Comparison of ENCODE assay signal across 1 cellular context in the genomic region with DNA sequence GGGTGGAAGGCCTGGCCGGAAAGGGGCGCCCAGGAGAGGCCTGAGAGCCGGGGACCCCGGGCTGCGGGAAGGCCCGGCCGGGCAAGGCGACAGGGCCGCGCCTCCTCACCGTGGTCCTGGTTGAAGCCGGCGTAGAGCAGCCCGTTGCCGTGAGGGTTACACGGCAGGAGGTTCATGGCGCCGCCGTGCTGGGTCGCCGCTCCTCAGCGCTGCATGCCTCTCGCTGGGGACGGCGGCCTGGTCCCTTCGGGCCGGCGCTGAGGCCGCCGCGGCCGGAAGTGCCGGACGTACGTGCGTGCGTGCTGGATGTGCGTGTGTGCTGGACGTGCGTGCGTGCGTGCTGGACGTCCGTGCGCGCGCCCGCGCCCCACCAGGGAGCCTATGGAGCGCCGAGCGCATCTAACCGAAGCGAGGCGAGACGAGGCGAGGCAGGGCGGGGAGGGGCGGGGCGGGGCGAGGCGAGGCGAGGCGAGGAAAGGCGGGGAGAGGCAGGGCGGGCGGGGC.
A peak's percentile ranks its signal among the peaks of the same experiment; 100 is the strongest.
TF ChIP-seq lines count a peak whose summit lies in the region.

Gene WDR45B, minus strand, starts transcription at position 280 of the 504 bp plus-strand sequence. Its CDS starts 104 bp downstream, at position 176.

TF ChIP-seq in HepG2, 621 proteins besides CTCF, POLR2A, EP300 and RAD21 (continued from another document and continues in another):
- TF ChIP-seq ZNF770 (CRISPR knock-in tag; IDR thresholded peaks at IDR 0.05) (0 out of 2 replicates have a peak, but pooled peaks have one; percentile 19), ZNF556 (CRISPR knock-in tag; IDR thresholded peaks at IDR 0.05; ENCODE audit: borderline replicate concordance) (no peak; the same call in 1 of the 2 replicates), ATF7-NPFF (CRISPR knock-in tag; IDR thresholded peaks at IDR 0.05; ENCODE audit: low read depth) (peak; percentile 93), CBFB (CRISPR knock-in tag; IDR thresholded peaks at IDR 0.05) (peak; percentile 82; the same call in 1 of the 2 replicates), KMT2A (CRISPR knock-in tag; IDR thresholded peaks at IDR 0.05) (peak; percentile 85), ZNF660 (CRISPR knock-in tag; IDR thresholded peaks at IDR 0.05; ENCODE audit: borderline replicate concordance, low read depth) (no peak), ZNF451 (CRISPR knock-in tag; IDR thresholded peaks at IDR 0.05) (peak; percentile 76; the same call in 1 of the 2 replicates), ZSCAN22 (CRISPR knock-in tag; IDR thresholded peaks at IDR 0.05) (no peak), ZNF546 (CRISPR knock-in tag; conservative IDR thresholded peaks at IDR 0.05) (no peak; the same call in 1 of the 2 replicates), ASH2L (IDR thresholded peaks at IDR 0.05; ENCODE audit: insufficient read length, low read depth, low read length) (peak; percentile 75), TCF7 (IDR thresholded peaks at IDR 0.05; ENCODE audit: low read depth) (no peak), NFKB2 (CRISPR knock-in tag; IDR thresholded peaks at IDR 0.05; ENCODE audit: borderline replicate concordance) (peak; percentile 52; the same call in 1 of the 2 replicates), POGZ (CRISPR knock-in tag; IDR thresholded peaks at IDR 0.05) (peak; percentile 74; the same call in 1 of the 2 replicates), ZBTB8A (CRISPR knock-in tag; IDR thresholded peaks at IDR 0.05; ENCODE audit: borderline replicate concordance, low read depth) (no peak), FOXK1 (CRISPR knock-in tag; IDR thresholded peaks at IDR 0.05; ENCODE audit: borderline replicate concordance, low read depth) (peak; percentile 87; the same call in 1 of the 2 replicates), CCAR2 (optimal IDR thresholded peaks at IDR 0.05; ENCODE audit: low read depth, low read length) (no peak), GFI1 (CRISPR knock-in tag; IDR thresholded peaks at IDR 0.05; ENCODE audit: borderline replicate concordance) (no peak), ZNF142 (CRISPR knock-in tag; IDR thresholded peaks at IDR 0.05) (no peak; the same call in none of the 2 replicates), BCL3 (CRISPR knock-in tag; IDR thresholded peaks at IDR 0.05) (peak; percentile 92), ZNF788 (CRISPR knock-in tag; IDR thresholded peaks at IDR 0.05; ENCODE audit: borderline replicate concordance) (peak; percentile 95), ZSCAN20 (CRISPR knock-in tag; IDR thresholded peaks at IDR 0.05; ENCODE audit: borderline replicate concordance) (no peak; the same call in 1 of the 2 replicates), CREB1 (IDR thresholded peaks at IDR 0.05) (peak; percentile 76), CREB1 (CRISPR knock-in tag; IDR thresholded peaks at IDR 0.05) (no peak), CHD2 (IDR thresholded peaks at IDR 0.05; ENCODE audit: low read depth, low read length) (no peak), MTF2 (CRISPR knock-in tag; IDR thresholded peaks at IDR 0.05; ENCODE audit: borderline replicate concordance) (0 out of 2 replicates have a peak, but pooled peaks have one; percentile 39), NR3C1 (CRISPR knock-in tag; IDR thresholded peaks at IDR 0.05) (no peak), ETS1 (CRISPR knock-in tag; IDR thresholded peaks at IDR 0.05) (no peak)
- TF ChIP-seq, protein P1, sequence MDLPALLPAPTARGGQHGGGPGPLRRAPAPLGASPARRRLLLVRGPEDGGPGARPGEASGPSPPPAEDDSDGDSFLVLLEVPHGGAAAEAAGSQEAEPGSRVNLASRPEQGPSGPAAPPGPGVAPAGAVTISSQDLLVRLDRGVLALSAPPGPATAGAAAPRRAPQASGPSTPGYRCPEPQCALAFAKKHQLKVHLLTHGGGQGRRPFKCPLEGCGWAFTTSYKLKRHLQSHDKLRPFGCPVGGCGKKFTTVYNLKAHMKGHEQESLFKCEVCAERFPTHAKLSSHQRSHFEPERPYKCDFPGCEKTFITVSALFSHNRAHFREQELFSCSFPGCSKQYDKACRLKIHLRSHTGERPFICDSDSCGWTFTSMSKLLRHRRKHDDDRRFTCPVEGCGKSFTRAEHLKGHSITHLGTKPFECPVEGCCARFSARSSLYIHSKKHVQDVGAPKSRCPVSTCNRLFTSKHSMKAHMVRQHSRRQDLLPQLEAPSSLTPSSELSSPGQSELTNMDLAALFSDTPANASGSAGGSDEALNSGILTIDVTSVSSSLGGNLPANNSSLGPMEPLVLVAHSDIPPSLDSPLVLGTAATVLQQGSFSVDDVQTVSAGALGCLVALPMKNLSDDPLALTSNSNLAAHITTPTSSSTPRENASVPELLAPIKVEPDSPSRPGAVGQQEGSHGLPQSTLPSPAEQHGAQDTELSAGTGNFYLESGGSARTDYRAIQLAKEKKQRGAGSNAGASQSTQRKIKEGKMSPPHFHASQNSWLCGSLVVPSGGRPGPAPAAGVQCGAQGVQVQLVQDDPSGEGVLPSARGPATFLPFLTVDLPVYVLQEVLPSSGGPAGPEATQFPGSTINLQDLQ (CRISPR knock-in tag; IDR thresholded peaks at IDR 0.05) = no peak; the same call in 1 of the 2 replicates
- TF ChIP-seq, protein P2, sequence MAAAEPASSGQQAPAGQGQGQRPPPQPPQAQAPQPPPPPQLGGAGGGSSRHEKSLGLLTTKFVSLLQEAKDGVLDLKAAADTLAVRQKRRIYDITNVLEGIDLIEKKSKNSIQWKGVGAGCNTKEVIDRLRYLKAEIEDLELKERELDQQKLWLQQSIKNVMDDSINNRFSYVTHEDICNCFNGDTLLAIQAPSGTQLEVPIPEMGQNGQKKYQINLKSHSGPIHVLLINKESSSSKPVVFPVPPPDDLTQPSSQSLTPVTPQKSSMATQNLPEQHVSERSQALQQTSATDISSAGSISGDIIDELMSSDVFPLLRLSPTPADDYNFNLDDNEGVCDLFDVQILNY (CRISPR knock-in tag; conservative IDR thresholded peaks at IDR 0.05) = peak; percentile 51; the same call in 1 of the 2 replicates
- TF ChIP-seq, protein P3, sequence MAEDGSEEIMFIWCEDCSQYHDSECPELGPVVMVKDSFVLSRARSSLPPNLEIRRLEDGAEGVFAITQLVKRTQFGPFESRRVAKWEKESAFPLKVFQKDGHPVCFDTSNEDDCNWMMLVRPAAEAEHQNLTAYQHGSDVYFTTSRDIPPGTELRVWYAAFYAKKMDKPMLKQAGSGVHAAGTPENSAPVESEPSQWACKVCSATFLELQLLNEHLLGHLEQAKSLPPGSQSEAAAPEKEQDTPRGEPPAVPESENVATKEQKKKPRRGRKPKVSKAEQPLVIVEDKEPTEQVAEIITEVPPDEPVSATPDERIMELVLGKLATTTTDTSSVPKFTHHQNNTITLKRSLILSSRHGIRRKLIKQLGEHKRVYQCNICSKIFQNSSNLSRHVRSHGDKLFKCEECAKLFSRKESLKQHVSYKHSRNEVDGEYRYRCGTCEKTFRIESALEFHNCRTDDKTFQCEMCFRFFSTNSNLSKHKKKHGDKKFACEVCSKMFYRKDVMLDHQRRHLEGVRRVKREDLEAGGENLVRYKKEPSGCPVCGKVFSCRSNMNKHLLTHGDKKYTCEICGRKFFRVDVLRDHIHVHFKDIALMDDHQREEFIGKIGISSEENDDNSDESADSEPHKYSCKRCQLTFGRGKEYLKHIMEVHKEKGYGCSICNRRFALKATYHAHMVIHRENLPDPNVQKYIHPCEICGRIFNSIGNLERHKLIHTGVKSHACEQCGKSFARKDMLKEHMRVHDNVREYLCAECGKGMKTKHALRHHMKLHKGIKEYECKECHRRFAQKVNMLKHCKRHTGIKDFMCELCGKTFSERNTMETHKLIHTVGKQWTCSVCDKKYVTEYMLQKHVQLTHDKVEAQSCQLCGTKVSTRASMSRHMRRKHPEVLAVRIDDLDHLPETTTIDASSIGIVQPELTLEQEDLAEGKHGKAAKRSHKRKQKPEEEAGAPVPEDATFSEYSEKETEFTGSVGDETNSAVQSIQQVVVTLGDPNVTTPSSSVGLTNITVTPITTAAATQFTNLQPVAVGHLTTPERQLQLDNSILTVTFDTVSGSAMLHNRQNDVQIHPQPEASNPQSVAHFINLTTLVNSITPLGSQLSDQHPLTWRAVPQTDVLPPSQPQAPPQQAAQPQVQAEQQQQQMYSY (CRISPR knock-in tag; IDR thresholded peaks at IDR 0.05) = no peak; the same call in 1 of the 2 replicates
- TF ChIP-seq, protein P4, sequence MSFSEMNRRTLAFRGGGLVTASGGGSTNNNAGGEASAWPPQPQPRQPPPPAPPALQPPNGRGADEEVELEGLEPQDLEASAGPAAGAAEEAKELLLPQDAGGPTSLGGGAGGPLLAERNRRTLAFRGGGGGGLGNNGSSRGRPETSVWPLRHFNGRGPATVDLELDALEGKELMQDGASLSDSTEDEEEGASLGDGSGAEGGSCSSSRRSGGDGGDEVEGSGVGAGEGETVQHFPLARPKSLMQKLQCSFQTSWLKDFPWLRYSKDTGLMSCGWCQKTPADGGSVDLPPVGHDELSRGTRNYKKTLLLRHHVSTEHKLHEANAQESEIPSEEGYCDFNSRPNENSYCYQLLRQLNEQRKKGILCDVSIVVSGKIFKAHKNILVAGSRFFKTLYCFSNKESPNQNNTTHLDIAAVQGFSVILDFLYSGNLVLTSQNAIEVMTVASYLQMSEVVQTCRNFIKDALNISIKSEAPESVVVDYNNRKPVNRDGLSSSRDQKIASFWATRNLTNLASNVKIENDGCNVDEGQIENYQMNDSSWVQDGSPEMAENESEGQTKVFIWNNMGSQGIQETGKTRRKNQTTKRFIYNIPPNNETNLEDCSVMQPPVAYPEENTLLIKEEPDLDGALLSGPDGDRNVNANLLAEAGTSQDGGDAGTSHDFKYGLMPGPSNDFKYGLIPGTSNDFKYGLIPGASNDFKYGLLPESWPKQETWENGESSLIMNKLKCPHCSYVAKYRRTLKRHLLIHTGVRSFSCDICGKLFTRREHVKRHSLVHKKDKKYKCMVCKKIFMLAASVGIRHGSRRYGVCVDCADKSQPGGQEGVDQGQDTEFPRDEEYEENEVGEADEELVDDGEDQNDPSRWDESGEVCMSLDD (CRISPR knock-in tag; IDR thresholded peaks at IDR 0.05; ENCODE audit: borderline replicate concordance) = no peak
